ENCODE assay signal across 19 cellular contexts in genomic region chr3:86388848-86389247, GRCh38.
DNase-seq lines count a peak whose midpoint lies in the region; ATAC-seq and TF ChIP-seq lines count a peak whose summit lies in the region.
"Had no signal": no experiment of that assay in that cellular context is flagged by ENCODE, and none has a peak within 500 bp of the region (broad histone marks: within the 10 kb centered on the region; RNA-seq: fewer than 3 reads in every experiment).

No MANE protein-coding gene starts in this region.

- H3F3A ChIP-seq in PC-9 (ENCODE audit: insufficient read depth, low read depth), result no peaks in the 10 kb centered on the region

- H3K27me3 ChIP-seq in PC-9 (ENCODE audit: insufficient read depth, low read depth), result no peaks in the 10 kb centered on the region
- H3K27me3 ChIP-seq: uterus had no signal

- no peaks in the 10 kb centered on the region for H3K36me3 ChIP-seq in PC-9 (ENCODE audit: low read depth)
- H3K36me3 ChIP-seq: left ventricle myocardium inferior, uterus had no signal

- ATAC-seq in GM18511 (IDR thresholded peaks at IDR 0.05; ENCODE audit: unreplicated experiment) (peak; percentile 36), GM21526 (IDR thresholded peaks at IDR 0.05; ENCODE audit: low FRiP score, unreplicated experiment) (no peak), HG03159 (IDR thresholded peaks at IDR 0.05; ENCODE audit: unreplicated experiment) (no peak), HG02642 (IDR thresholded peaks at IDR 0.05; ENCODE audit: poor library complexity, unreplicated experiment) (no peak)
- ATAC-seq: activated T-helper 17 cell treated with anti-CD3 and anti-CD28 coated beads, Interleukin-2, amount 50 U/mL, for 72 hours; effector memory CD8-positive, alpha-beta T cell had no signal

- no peak for DNase-seq in PC-9
- no peak for DNase-seq in endothelial cell (ENCODE audit: low spot score)
- DNase-seq in NCI-H345 (lab: John Stamatoyannopoulos, UW), result no peak
- DNase-seq: activated CD8-positive, alpha-beta memory T cell treated with anti-CD3 and anti-CD28 coated beads for 24 hours; central memory CD4-positive, alpha-beta T cell; DMS153; effector memory CD8-positive, alpha-beta T cell; left ventricle myocardium inferior; NCI-H2171 treated with DMSO at 0.1 percent for 48 hours; stimulated activated CD4-positive, alpha-beta T cell treated with anti-CD3 and anti-CD28 coated beads, Interleukin-12 subunit alpha, Interleukin-12 subunit beta, amount 100 ng/mL, for 4 hours; SW 1271; uterus had no signal

- no peaks in the 10 kb centered on the region for H3K9me3 Mint-ChIP-seq in endothelial cell (ENCODE audit: unreplicated experiment)

- POLR2A ChIA-PET in PC-9 (lab: Charles Lee; ENCODE audit: unreplicated experiment), result no interaction called here

- no peak overlapping the region for H2AFZ ChIP-seq in PC-9

- CTCF ChIA-PET in PC-9 (lab: Charles Lee), result no interaction called here

- H3K79me2 ChIP-seq in PC-9 (ENCODE audit: low read depth), result no peaks in the 10 kb centered on the region

- H3K27ac Mint-ChIP-seq in endothelial cell (ENCODE audit: unreplicated experiment), result peak overlapping the region; percentile 4
- H3K27ac Mint-ChIP-seq: activated T-helper 17 cell treated with anti-CD3 and anti-CD28 coated beads, Interleukin-2, amount 50 U/mL, for 72 hours; effector memory CD8-positive, alpha-beta T cell; stimulated activated naive CD8-positive, alpha-beta T cell treated with anti-CD3 and anti-CD28 coated beads, Interleukin-15, Interleukin-2, amounts not matched to agents 100 ng/mL and 50 ng/mL, for 24 hours had no signal

- no peak overlapping the region for H3K4me3 ChIP-seq in PC-9
- H3K4me3 ChIP-seq: left ventricle myocardium inferior, uterus had no signal

- peaks cover 7% of the 10 kb centered on the region for H3K36me3 Mint-ChIP-seq in endothelial cell (ENCODE audit: low read depth, unreplicated experiment)

- H3K4me1 ChIP-seq in PC-9 (replicated peaks; ENCODE audit: insufficient read depth), result no peaks in the 10 kb centered on the region
- H3K4me1 ChIP-seq: left ventricle myocardium inferior, uterus had no signal

- intact Hi-C loops in PC-9 (cut with micrococcal nuclease; ENCODE audit: unreplicated experiment), result no loop called here

- H3K4me1 Mint-ChIP-seq in endothelial cell (ENCODE audit: unreplicated experiment), result peaks cover 21% of the 10 kb centered on the region
- H3K4me1 Mint-ChIP-seq: activated T-helper 17 cell treated with anti-CD3 and anti-CD28 coated beads, Interleukin-2, amount 50 U/mL, for 72 hours had no signal

- H3K27ac ChIP-seq in C4-2B (no peak overlapping the region), PC-9 (no peak overlapping the region)
- H3K27ac ChIP-seq: left ventricle myocardium inferior, uterus had no signal

- peaks cover 2% of the 10 kb centered on the region for H3K27me3 Mint-ChIP-seq in endothelial cell (ENCODE audit: unreplicated experiment)
- H3K27me3 Mint-ChIP-seq: activated T-helper 17 cell treated with anti-CD3 and anti-CD28 coated beads, Interleukin-2, amount 50 U/mL, for 72 hours; effector memory CD8-positive, alpha-beta T cell; stimulated activated naive CD8-positive, alpha-beta T cell treated with anti-CD3 and anti-CD28 coated beads, Interleukin-15, Interleukin-2, amounts not matched to agents 100 ng/mL and 50 ng/mL, for 24 hours had no signal

- 0 out of 2 replicates have a peak, but pooled peaks cover 3% of the 10 kb centered on the region for H4K20me1 ChIP-seq in PC-9 (ENCODE audit: insufficient read depth)

- BruUV-seq in PC-9 (replicated peaks; lab: Mats Ljungman, UMichigan), result no TSS peak

- no peaks in the 10 kb centered on the region for H3K9me3 ChIP-seq in PC-9 (ENCODE audit: insufficient read depth, low read depth)
- H3K9me3 ChIP-seq: uterus had no signal

- peak overlapping the region; percentile 15 for H3K4me2 ChIP-seq in PC-9

- TF ChIP-seq CTCF in C4-2B (conservative IDR thresholded peaks at IDR 0.05), result peak; percentile 25; the same call in 1 of the 2 replicates
- no peak for TF ChIP-seq CTCF in PC-9 (conservative IDR thresholded peaks at IDR 0.05)
- no peak for TF ChIP-seq CTCF in endothelial cell (IDR thresholded peaks at IDR 0.05; ENCODE audit: unreplicated experiment)

- no peaks in the 10 kb centered on the region for H3K9me2 ChIP-seq in PC-9 (ENCODE audit: insufficient read depth)

- H3K4me3 Mint-ChIP-seq in endothelial cell (ENCODE audit: unreplicated experiment), result no peak overlapping the region
- H3K4me3 Mint-ChIP-seq: activated T-helper 17 cell treated with anti-CD3 and anti-CD28 coated beads, Interleukin-2, amount 50 U/mL, for 72 hours; effector memory CD8-positive, alpha-beta T cell; stimulated activated naive CD8-positive, alpha-beta T cell treated with anti-CD3 and anti-CD28 coated beads, Interleukin-15, Interleukin-2, amounts not matched to agents 100 ng/mL and 50 ng/mL, for 24 hours had no signal
